ENCODE assay signal across 8 cellular contexts in the genomic region with DNA sequence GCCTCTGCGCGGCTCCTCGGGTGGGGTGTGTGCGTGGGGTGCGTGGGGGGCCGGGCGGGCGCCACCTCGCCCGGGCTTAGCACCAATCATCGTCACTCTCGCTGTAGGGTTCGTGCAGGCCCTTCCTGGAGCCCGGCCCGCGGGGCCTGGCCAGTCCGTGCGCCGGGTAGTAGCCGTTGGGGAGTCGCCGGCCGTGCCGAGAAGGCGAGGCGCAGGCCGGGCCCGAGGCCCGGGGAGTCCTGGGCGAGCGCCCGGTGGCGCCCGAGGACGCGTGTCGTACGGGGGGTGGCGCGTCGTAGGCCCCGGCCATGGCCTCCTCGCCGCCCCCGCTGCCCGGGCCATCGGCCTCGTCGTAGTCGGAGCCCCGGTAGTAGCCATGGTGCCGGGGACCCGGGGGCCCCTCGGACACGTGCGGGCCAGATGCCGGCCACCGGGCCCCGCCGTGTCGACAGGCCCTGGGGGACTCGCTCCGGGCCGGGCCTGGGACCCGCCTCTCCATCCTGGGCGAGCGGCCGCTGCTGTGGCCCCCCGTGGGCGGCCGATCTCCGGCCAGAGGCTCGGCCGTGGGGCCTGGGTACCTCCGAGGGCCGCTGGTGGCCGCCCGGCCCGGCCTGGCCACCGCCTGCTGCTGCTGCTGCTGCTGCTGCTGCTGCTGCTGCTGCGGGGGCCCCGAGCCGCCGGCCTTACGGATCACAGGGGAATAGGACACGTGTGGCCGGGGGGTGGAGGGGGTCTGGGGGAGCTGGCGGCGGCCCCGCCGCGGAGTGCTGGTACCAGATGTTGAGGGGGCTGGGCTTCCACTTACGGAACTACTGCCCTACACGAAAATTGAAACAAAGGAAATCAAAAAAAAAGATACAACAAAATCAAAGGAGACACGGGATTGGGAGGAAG. TPM values are rescaled to one million over a fixed set of nuclear protein-coding genes. Genes with fewer than 3 reads are reported as not detected.
DNase-seq lines count a peak whose midpoint lies in the region; ATAC-seq and TF ChIP-seq lines count a peak whose summit lies in the region.

No MANE protein-coding gene starts in this region.

- peaks cover 3% of the 10 kb centered on the region for H3K36me3 Mint-ChIP-seq in T-helper 1 cell treated with Interleukin-12 subunit alpha and Interleukin-12 subunit beta and Interleukin-4 antibody, amounts not matched to agents 30 μg/mL and 1 μg/mL, for 36 hours (ENCODE audit: low read depth)

- no peaks in the 10 kb centered on the region for H3K9me3 Mint-ChIP-seq in T-helper 1 cell treated with Interleukin-12 subunit alpha and Interleukin-12 subunit beta and Interleukin-4 antibody, amounts not matched to agents 30 μg/mL and 1 μg/mL, for 36 hours

- peaks cover 4% of the 10 kb centered on the region for H3K27me3 Mint-ChIP-seq in T-helper 1 cell treated with Interleukin-12 subunit alpha and Interleukin-12 subunit beta and Interleukin-4 antibody, amounts not matched to agents 30 μg/mL and 1 μg/mL, for 36 hours (ENCODE audit: low read depth)

- H3K4me1 ChIP-seq in right atrium auricular region = peaks cover 0 to 12% of the 10 kb centered on the region in 2 donors
- peaks cover 5% of the 10 kb centered on the region for H3K4me1 ChIP-seq in stomach smooth muscle (ENCODE audit: control insufficient read depth, insufficient read depth, low read length)
- H3K4me1 ChIP-seq in BE2C = no peaks in the 10 kb centered on the region

- peak overlapping the region in 1 of 2 donors; percentile 9 for H3K9ac ChIP-seq in stomach smooth muscle (ENCODE audit: low read length in 2 of 2)

- peaks cover 5% of the 10 kb centered on the region for H3K4me1 Mint-ChIP-seq in T-helper 1 cell treated with Interleukin-12 subunit alpha and Interleukin-12 subunit beta and Interleukin-4 antibody, amounts not matched to agents 30 μg/mL and 1 μg/mL, for 36 hours (ENCODE audit: low read depth)

- H3K9me3 ChIP-seq in right atrium auricular region = no peaks in the 10 kb centered on the region
- no peaks in the 10 kb centered on the region for H3K9me3 ChIP-seq in stomach smooth muscle (ENCODE audit: control insufficient read depth in 2 of 2, low read length in 2 of 2)
- no peaks in the 10 kb centered on the region for H3K9me3 ChIP-seq in BE2C

- H3K27ac Mint-ChIP-seq in T-helper 1 cell treated with Interleukin-12 subunit alpha and Interleukin-12 subunit beta and Interleukin-4 antibody, amounts not matched to agents 30 μg/mL and 1 μg/mL, for 36 hours = peak overlapping the region; percentile 96

- H3K27ac ChIP-seq in right atrium auricular region = peak overlapping the region; percentile 69 to 70
- no peak overlapping the region for H3K27ac ChIP-seq in stomach smooth muscle (ENCODE audit: low read length)

- TF ChIP-seq CTCF in right atrium auricular region (IDR thresholded peaks at IDR 0.05) = no peak
- no peak for TF ChIP-seq CTCF in BE2C (IDR thresholded peaks at IDR 0.05; ENCODE audit: low read depth, low read length)

- H3K4me3 ChIP-seq in right atrium auricular region (peak overlapping the region; percentile 31 to 57), stomach smooth muscle (ENCODE audit: low read length in 2 of 2) (peak overlapping the region; percentile 16 to 61), BE2C (ENCODE audit: low read depth, low read length) (no peak overlapping the region)

- H3K36me3 ChIP-seq in right atrium auricular region = no peaks in the 10 kb centered on the region
- no peaks in the 10 kb centered on the region for H3K36me3 ChIP-seq in stomach smooth muscle (ENCODE audit: control insufficient read depth in 2 of 2, insufficient read depth in 2 of 2, low read length in 2 of 2)
- no peaks in the 10 kb centered on the region for H3K36me3 ChIP-seq in BE2C

- no peak for ATAC-seq in GM19455 (IDR thresholded peaks at IDR 0.05; ENCODE audit: unreplicated experiment)
- ATAC-seq in GM18870 (IDR thresholded peaks at IDR 0.05; ENCODE audit: unreplicated experiment) = no peak

- DNase-seq in T-helper 1 cell (no peak), right atrium auricular region (ENCODE audit: low spot score) (no peak), BE2C (no peak)
- DNase-seq in activated CD8-positive, alpha-beta memory T cell treated with anti-CD3 and anti-CD28 coated beads, Interleukin-2, amount 50 U/mL, for 48 hours = peak; percentile 63

- peak overlapping the region; percentile 89 for H3K4me3 Mint-ChIP-seq in T-helper 1 cell treated with Interleukin-12 subunit alpha and Interleukin-12 subunit beta and Interleukin-4 antibody, amounts not matched to agents 30 μg/mL and 1 μg/mL, for 36 hours

- H3K27me3 ChIP-seq in right atrium auricular region (no peaks in the 10 kb centered on the region), stomach smooth muscle (ENCODE audit: control insufficient read depth in 1 of 2, insufficient read depth in 2 of 2, low read length in 2 of 2) (no peaks in the 10 kb centered on the region), BE2C (no peaks in the 10 kb centered on the region)

RNA-seq across cellular contexts. Expression of gene IER2, which starts 57.3 kb away (rescaled TPM):
- total RNA-seq in right atrium auricular region = 100 to 1,000 TPM in 1 of 2 donors, 10 to 100 TPM in 1; 35.4 to 139 TPM
- polyA plus RNA-seq in BE2C (2012; ENCODE audit: insufficient read depth, insufficient read length, low read depth) = 291 TPM

RNA-seq across cellular contexts. Expression of gene STX10, which starts 57.3 kb away (rescaled TPM):
- total RNA-seq in right atrium auricular region = 10 to 100 TPM; 33.1 to 39.2 TPM
- 274 TPM for polyA plus RNA-seq in BE2C (2012; ENCODE audit: insufficient read depth, insufficient read length, low read depth)
